ENCODE assay signal across 10 cellular contexts in genomic region chr2:106065268-106065982, GRCh38.
DNase-seq lines count a peak whose midpoint lies in the region; ATAC-seq and TF ChIP-seq lines count a peak whose summit lies in the region.
"Had no signal": no experiment of that assay in that cellular context is flagged by ENCODE, and none has a peak within 500 bp of the region (broad histone marks: within the 10 kb centered on the region; RNA-seq: fewer than 3 reads in every experiment).

No MANE protein-coding gene starts in this region.

- peaks cover 38% of the 10 kb centered on the region for H3K27me3 ChIP-seq in neural progenitor cell

- DNase-seq in stimulated activated CD4-positive, alpha-beta T cell treated with anti-CD3 and anti-CD28 coated beads, Interleukin-4, amount 100 ng/mL, for 1 hour: peak; percentile 32
- no peak for DNase-seq in stimulated activated CD4-positive, alpha-beta T cell treated with anti-CD3 and anti-CD28 coated beads, Interleukin-1b, Interleukin-23, amount 100 ng/mL, for 48 hours
- DNase-seq in head of caudate nucleus (peak in 26 of 42 donors; percentile 11 to 56 (median 28)), neural progenitor cell (ENCODE audit: low spot score) (peak; percentile 36), NCI-H1694 treated with DMSO at 0.1 percent for 48 hours (lab: John Stamatoyannopoulos, UW) (no peak), HCEC 1CT (no peak), NCI-H187 treated with DMSO at 0.1 percent for 48 hours (lab: John Stamatoyannopoulos, UW) (no peak)
- DNase-seq: NCI-H1694 had no signal

- no peak overlapping the region for H3K27ac ChIP-seq in neural progenitor cell
- H3K27ac ChIP-seq: C4-2B had no signal

- peak overlapping the region; percentile 45 for H3K4me3 ChIP-seq in neural progenitor cell

- H3K4me1 Mint-ChIP-seq in neural progenitor cell: peaks cover 15% of the 10 kb centered on the region

- H3K36me3 ChIP-seq in neural progenitor cell: no peaks in the 10 kb centered on the region

- peaks cover 6% of the 10 kb centered on the region for H3K27me3 Mint-ChIP-seq in neural progenitor cell (ENCODE audit: insufficient read depth, low read depth)

- no peak for ATAC-seq in HG03108 (IDR thresholded peaks at IDR 0.05; ENCODE audit: unreplicated experiment)

- no peak for TF ChIP-seq CTCF in neural progenitor cell (IDR thresholded peaks at IDR 0.05)

- no peaks in the 10 kb centered on the region for H4K20me1 ChIP-seq in neural progenitor cell (ENCODE audit: low read depth)

- no peaks in the 10 kb centered on the region for H3F3A ChIP-seq in neural progenitor cell (ENCODE audit: low read depth)

- peak overlapping the region; percentile 93 for H3K27ac Mint-ChIP-seq in neural progenitor cell

- no peaks in the 10 kb centered on the region for H3K9me3 ChIP-seq in neural progenitor cell (ENCODE audit: low read depth)

- H3K9me3 Mint-ChIP-seq in neural progenitor cell: peaks cover 4% of the 10 kb centered on the region

- H3K4me1 ChIP-seq in neural progenitor cell: peaks cover 7% of the 10 kb centered on the region

- H3K4me2 ChIP-seq in neural progenitor cell: peak overlapping the region; percentile 83

- peak overlapping the region; percentile 57 for H2AFZ ChIP-seq in neural progenitor cell (replicated peaks)

- peaks cover 2% of the 10 kb centered on the region for H3K36me3 Mint-ChIP-seq in neural progenitor cell

- intact Hi-C loops in head of caudate nucleus (cut with DNase I): no loop called here

- H3K4me3 Mint-ChIP-seq in neural progenitor cell: peak overlapping the region; percentile 77

- no peaks in the 10 kb centered on the region for H3K79me2 ChIP-seq in neural progenitor cell (ENCODE audit: low read depth)

- H3K9ac ChIP-seq in neural progenitor cell: no peak overlapping the region

Comparison
In these comparisons a context has a peak if more than half of its experiments do, and no peak if none do; other contexts are left out.
1. DNase-seq: peak in stimulated activated CD4-positive, alpha-beta T cell treated with anti-CD3 and anti-CD28 coated beads, Interleukin-4, amount 100 ng/mL, for 1 hour (single experiment), head of caudate nucleus (26 of 42) and neural progenitor cell (single experiment); none in stimulated activated CD4-positive, alpha-beta T cell treated with anti-CD3 and anti-CD28 coated beads, Interleukin-1b, Interleukin-23, amount 100 ng/mL, for 48 hours (single experiment), NCI-H1694 treated with DMSO at 0.1 percent for 48 hours (single experiment), HCEC 1CT (single experiment) and NCI-H187 treated with DMSO at 0.1 percent for 48 hours (single experiment).